ENCODE assay signal across 8 cellular contexts in the genomic region with DNA sequence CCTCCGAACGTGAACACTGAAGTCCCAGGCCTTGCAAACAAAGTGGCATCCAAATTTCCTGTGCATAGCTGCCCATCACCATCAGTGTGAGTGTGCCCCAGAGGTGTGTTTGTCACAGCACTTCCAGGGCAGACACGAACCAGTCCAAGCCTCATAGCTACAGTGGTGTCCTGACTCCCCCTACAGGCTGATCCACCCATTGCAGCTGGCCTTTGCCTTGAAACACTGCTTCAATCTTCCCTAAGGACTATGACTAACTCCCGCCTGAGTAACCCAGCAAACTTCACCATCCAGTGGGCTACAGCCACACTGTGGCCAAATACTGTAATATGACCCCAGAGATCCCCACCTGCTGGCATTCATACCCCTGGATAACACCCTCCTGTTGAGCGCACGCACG. TPM values are rescaled to one million over a fixed set of nuclear protein-coding genes. Genes with fewer than 3 reads are reported as not detected.
DNase-seq lines count a peak whose midpoint lies in the region; ATAC-seq and TF ChIP-seq lines count a peak whose summit lies in the region.

No MANE protein-coding gene starts in this region.

- ATAC-seq in CD4-positive, alpha-beta T cell (ENCODE audit: poor library complexity), result no peak

- H3K4me1 ChIP-seq in sigmoid colon (peaks cover 0 to 19% (median 18%) of the 10 kb centered on the region in 4 donors), prostate gland (replicated peaks) (peaks cover 3% of the 10 kb centered on the region)

- peak; percentile 46 for TF ChIP-seq CTCF in CD4-positive, alpha-beta T cell (IDR thresholded peaks at IDR 0.05)
- peak in 2 of 4 experiments; percentile 7 to 45 for TF ChIP-seq CTCF in sigmoid colon (IDR thresholded peaks at IDR 0.05)
- no peak for TF ChIP-seq CTCF in prostate gland (IDR thresholded peaks at IDR 0.05)

- intact Hi-C loops in CD4-positive, alpha-beta T cell (cut with DNase I, micrococcal nuclease), result loop anchor here (1.0 to 10.0 kb wide), 7 partner anchors 103 to 597 kb away; a partner anchor contains a TSS
- intact Hi-C loops in head of caudate nucleus (cut with DNase I), result loop anchor here (10.0 kb wide), 1 partner anchor 117 kb away; no protein-coding TSS in a partner anchor
- intact Hi-C loops in sigmoid colon (cut with DNase I), result loop anchor here (10.0 kb wide), 1 partner anchor 383 kb away; a partner anchor contains a TSS
- intact Hi-C loops in prostate gland (cut with DNase I), result loop anchor here (10.0 kb wide), 4 partner anchors 103 to 363 kb away; a partner anchor contains a TSS

- no peaks in the 10 kb centered on the region for H3K27me3 ChIP-seq in CD4-positive, alpha-beta T cell (ENCODE audit: control insufficient read depth, insufficient read depth, low read length)
- H3K27me3 ChIP-seq in sigmoid colon, result no peaks in the 10 kb centered on the region
- H3K27me3 ChIP-seq in prostate gland (replicated peaks; ENCODE audit: insufficient read depth), result no peaks in the 10 kb centered on the region

- no peak for TF ChIP-seq EP300 in sigmoid colon (IDR thresholded peaks at IDR 0.05)

- TF ChIP-seq POLR2A in sigmoid colon (IDR thresholded peaks at IDR 0.05), result no peak
- TF ChIP-seq POLR2A in prostate gland (IDR thresholded peaks at IDR 0.05), result no peak

- no peaks in the 10 kb centered on the region for H3K27me3 Mint-ChIP-seq in CD4-positive, alpha-beta T cell

- DNase-seq in CD4-positive, alpha-beta T cell, result peak in 5 of 10 experiments; percentile 16 to 44 (median 30)
- DNase-seq in HT1080 (ENCODE audit: low read depth), result peak; percentile 10
- DNase-seq in activated CD4-positive, alpha-beta T cell treated with anti-CD3 and anti-CD28 coated beads for 1 hour, result peak; percentile 19
- DNase-seq in head of caudate nucleus, result peak in 24 of 42 donors; percentile 3 to 65 (median 32)
- DNase-seq in stimulated activated CD8-positive, alpha-beta memory T cell treated with anti-CD3 and anti-CD28 coated beads, Interleukin-15, amount 100 ng/mL, for 24 hours (ENCODE audit: low read depth), result peak; percentile 8
- no peak for DNase-seq in KG1 (lab: John Stamatoyannopoulos, UW)
- DNase-seq in sigmoid colon, result no peak
- no peak for DNase-seq in prostate gland (ENCODE audit: low spot score)

- H3K4me3 Mint-ChIP-seq in CD4-positive, alpha-beta T cell, result peak overlapping the region; percentile 71

- 92 to 96% methylated on average over 7 of the region's 7 CpGs for WGBS in sigmoid colon, 2 donors
- WGBS in prostate gland, result 85% methylated on average over 7 of the region's 7 CpGs

- POLR2A ChIA-PET in CD4-positive, alpha-beta T cell (lab: Charles Lee), result no interaction called here

- H3K27ac Mint-ChIP-seq in CD4-positive, alpha-beta T cell, result peak overlapping the region; percentile 25

- H3K4me3 ChIP-seq in sigmoid colon (no peak overlapping the region), prostate gland (no peak overlapping the region)

- H3K27ac ChIP-seq in CD4-positive, alpha-beta T cell (ENCODE audit: low read depth, low read length), result no peak overlapping the region
- H3K27ac ChIP-seq in sigmoid colon (no peak overlapping the region), prostate gland (no peak overlapping the region)

- peaks cover 2% of the 10 kb centered on the region for H3K9me3 ChIP-seq in CD4-positive, alpha-beta T cell (ENCODE audit: control insufficient read depth, low read length)
- H3K9me3 ChIP-seq in sigmoid colon (peaks cover 0 to 3% (median 0%) of the 10 kb centered on the region in 4 donors), prostate gland (no peaks in the 10 kb centered on the region)

- H3K9me3 Mint-ChIP-seq in CD4-positive, alpha-beta T cell, result peaks cover 8% of the 10 kb centered on the region

- CTCF ChIA-PET in CD4-positive, alpha-beta T cell (lab: Charles Lee), result interaction anchor here (1.0 to 2.4 kb wide), 4 partner anchors 14 to 226 kb away, joined by 3 to 11 read pairs (median 4); no protein-coding TSS in a partner anchor

- peaks cover 0 to 69% (median 19%) of the 10 kb centered on the region in 4 donors for H3K36me3 ChIP-seq in sigmoid colon
- peaks cover 0 to 5% of the 10 kb centered on the region in 2 donors for H3K36me3 ChIP-seq in prostate gland

- H3K36me3 Mint-ChIP-seq in CD4-positive, alpha-beta T cell (ENCODE audit: low read depth), result peaks cover 100% of the 10 kb centered on the region

- peaks cover 56% of the 10 kb centered on the region for H3K4me1 Mint-ChIP-seq in CD4-positive, alpha-beta T cell (ENCODE audit: low read depth)

RNA-seq across cellular contexts. Expression of a gene that starts 3.9 kb away (rescaled TPM):
- 10 to 100 TPM; 45.5 to 46.2 TPM for total RNA-seq in CD4-positive, alpha-beta T cell
- total RNA-seq in HT1080 (2014; rRNA removed; shearing (Covaris generic)), result 8.1 and 9.3 TPM in 2 replicates
- 5.0 and 6.3 TPM in 2 replicates for polyA plus RNA-seq in HT1080 (2015; cell fraction: cytosol; rRNA removed)
- 45.4 and 47.3 TPM in 2 replicates for polyA plus RNA-seq in HT1080 (2015; cell fraction: nucleus; rRNA removed)
- total RNA-seq in sigmoid colon, result 10 to 100 TPM; 15.7 to 32.7 (median 21.6) TPM
- polyA plus RNA-seq in sigmoid colon, result 10 to 100 TPM in 1 of 3 donors, 1 to 10 TPM in 2; 3.7 to 24.9 (median 6.6) TPM
- 10 to 100 TPM; 20.4 to 22.9 TPM for total RNA-seq in prostate gland

Comparison
In these comparisons a context has a peak if more than half of its experiments do, and no peak if none do; other contexts are left out.
1. DNase-seq: peak in HT1080 (single experiment), activated CD4-positive, alpha-beta T cell treated with anti-CD3 and anti-CD28 coated beads for 1 hour (single experiment), head of caudate nucleus (24 of 42) and stimulated activated CD8-positive, alpha-beta memory T cell treated with anti-CD3 and anti-CD28 coated beads, Interleukin-15, amount 100 ng/mL, for 24 hours (single experiment); none in KG1 (single experiment), sigmoid colon (single experiment) and prostate gland (single experiment).